Comparison of ENCODE assay signal across 8 cellular contexts in the genomic region with DNA sequence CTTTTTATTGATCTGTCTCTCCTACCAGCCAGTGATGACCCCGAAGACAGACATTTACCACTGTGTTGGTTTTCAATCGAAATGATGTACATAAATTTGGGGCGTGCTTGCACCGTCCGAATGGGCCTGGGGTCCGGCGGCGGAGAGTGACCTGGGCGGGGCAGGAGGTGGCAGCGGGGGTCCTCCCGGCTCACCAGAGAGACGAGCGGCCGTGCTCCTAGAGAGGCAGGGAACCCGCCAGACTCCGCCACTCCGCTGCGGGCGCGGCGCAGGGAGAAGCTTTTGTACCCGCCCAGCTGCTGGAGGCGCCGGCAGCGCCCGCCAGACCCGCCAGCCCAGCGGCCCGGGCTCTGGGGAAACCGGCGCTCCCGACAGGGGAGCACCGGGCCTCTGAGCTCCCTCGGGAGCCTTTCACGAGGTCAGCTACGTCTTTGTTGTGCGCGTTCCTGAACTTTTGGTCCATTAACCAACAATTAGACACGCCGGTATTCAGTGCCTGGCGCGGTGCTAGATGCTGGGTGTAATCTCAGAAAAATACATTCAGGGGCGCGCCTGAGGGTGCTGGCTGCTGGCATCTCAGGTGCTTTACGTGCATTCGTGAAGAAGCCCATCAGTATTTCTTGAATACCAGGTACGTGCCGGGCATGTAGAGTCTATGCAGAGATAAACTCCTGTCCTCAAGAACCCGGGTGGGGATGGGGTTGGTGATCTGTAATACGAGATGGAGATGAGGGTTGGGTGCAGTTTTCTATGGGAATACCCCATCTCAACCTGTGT. TPM values are rescaled to one million over a fixed set of nuclear protein-coding genes. Genes with fewer than 3 reads are reported as not detected.
DNase-seq lines count a peak whose midpoint lies in the region; ATAC-seq and TF ChIP-seq lines count a peak whose summit lies in the region.

A gene with protein sequence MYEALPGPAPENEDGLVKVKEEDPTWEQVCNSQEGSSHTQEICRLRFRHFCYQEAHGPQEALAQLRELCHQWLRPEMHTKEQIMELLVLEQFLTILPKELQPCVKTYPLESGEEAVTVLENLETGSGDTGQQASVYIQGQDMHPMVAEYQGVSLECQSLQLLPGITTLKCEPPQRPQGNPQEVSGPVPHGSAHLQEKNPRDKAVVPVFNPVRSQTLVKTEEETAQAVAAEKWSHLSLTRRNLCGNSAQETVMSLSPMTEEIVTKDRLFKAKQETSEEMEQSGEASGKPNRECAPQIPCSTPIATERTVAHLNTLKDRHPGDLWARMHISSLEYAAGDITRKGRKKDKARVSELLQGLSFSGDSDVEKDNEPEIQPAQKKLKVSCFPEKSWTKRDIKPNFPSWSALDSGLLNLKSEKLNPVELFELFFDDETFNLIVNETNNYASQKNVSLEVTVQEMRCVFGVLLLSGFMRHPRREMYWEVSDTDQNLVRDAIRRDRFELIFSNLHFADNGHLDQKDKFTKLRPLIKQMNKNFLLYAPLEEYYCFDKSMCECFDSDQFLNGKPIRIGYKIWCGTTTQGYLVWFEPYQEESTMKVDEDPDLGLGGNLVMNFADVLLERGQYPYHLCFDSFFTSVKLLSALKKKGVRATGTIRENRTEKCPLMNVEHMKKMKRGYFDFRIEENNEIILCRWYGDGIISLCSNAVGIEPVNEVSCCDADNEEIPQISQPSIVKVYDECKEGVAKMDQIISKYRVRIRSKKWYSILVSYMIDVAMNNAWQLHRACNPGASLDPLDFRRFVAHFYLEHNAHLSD (plus strand): TSS at position 285 of the 777 bp plus-strand sequence. CDS start 2,242 bp downstream, outside the sequence.

- TF ChIP-seq CTCF in CD14-positive monocyte (IDR thresholded peaks at IDR 0.05) = no peak

- peak within 1 kb of the TSS in 1 of 2 experiments; percentile 11 for H3K14ac ChIP-seq in mesenchymal stem cell (ENCODE audit: low read length in 2 of 2)

- H3K36me3 Mint-ChIP-seq in CD14-positive monocyte = peaks cover 13 to 16% of the 10 kb centered on the region in 2 donors

- peak within 1 kb of the TSS in 1 of 2 experiments; percentile 14 for H2BK12ac ChIP-seq in mesenchymal stem cell (ENCODE audit: low read length in 2 of 2)

- intact Hi-C loops in CD14-positive monocyte (cut with micrococcal nuclease) = no loop called here

- H2BK120ac ChIP-seq in mesenchymal stem cell (ENCODE audit: low read depth, low read length) = no peak within 1 kb of the TSS

- ATAC-seq in GM19324 (IDR thresholded peaks at IDR 0.05; ENCODE audit: low FRiP score, unreplicated experiment) (peak; percentile 87), HG03520 (IDR thresholded peaks at IDR 0.05; ENCODE audit: unreplicated experiment) (peak; percentile 78)

- H2BK5ac ChIP-seq in mesenchymal stem cell (ENCODE audit: low read depth, low read length, poor library complexity, severe bottlenecking) = no peak within 1 kb of the TSS

- peak within 1 kb of the TSS; percentile 87 for H2AFZ ChIP-seq in mesenchymal stem cell (ENCODE audit: low read depth, low read length)

- H3K79me1 ChIP-seq in mesenchymal stem cell (replicated peaks; ENCODE audit: low read length, poor library complexity, severe bottlenecking) = peaks cover 25% of the 10 kb centered on the region

- H3K18ac ChIP-seq in mesenchymal stem cell (ENCODE audit: low read depth in 1 of 2, low read length in 2 of 2) = peak within 1 kb of the TSS in 1 of 2 experiments; percentile 72

- H4K91ac ChIP-seq in mesenchymal stem cell (ENCODE audit: low read length) = no peak within 1 kb of the TSS

- peaks cover 12% of the 10 kb centered on the region for H3K4me1 Mint-ChIP-seq in CD14-positive monocyte

- peak within 1 kb of the TSS; percentile 19 for H2BK15ac ChIP-seq in mesenchymal stem cell (ENCODE audit: low read depth, poor library complexity, severe bottlenecking)

- DNase-seq in CD14-positive monocyte (ENCODE audit: low spot score) (no peak), NCI-H526 (lab: John Stamatoyannopoulos, UW) (peak; percentile 63 to 92), mesenchymal stem cell (peak; percentile 76)
- peak; percentile 10 to 25 for DNase-seq in activated CD8-positive, alpha-beta memory T cell treated with anti-CD3 and anti-CD28 coated beads for 1 hour (ENCODE audit: extremely low read depth in 1 of 2, low read depth in 1 of 2)
- peak; percentile 22 for DNase-seq in stimulated activated CD8-positive, alpha-beta memory T cell treated with anti-CD3 and anti-CD28 coated beads, Interleukin-15, amount 100 ng/mL, for 24 hours (ENCODE audit: low read depth)

- H3K4ac ChIP-seq in mesenchymal stem cell (ENCODE audit: low read depth in 1 of 2, low read length in 2 of 2) = peak within 1 kb of the TSS in 1 of 2 experiments; percentile 54

- H3K27me3 Mint-ChIP-seq in CD14-positive monocyte (ENCODE audit: low read depth in 3 of 3) = peaks cover 7 to 10% (median 9%) of the 10 kb centered on the region in 3 donors

- WGBS in mesenchymal stem cell = 1% methylated on average over 50 of the region's 50 CpGs

- H3K27ac ChIP-seq in mesenchymal stem cell (ENCODE audit: low read length, poor library complexity, severe bottlenecking) = no peak within 1 kb of the TSS

- H3K9me3 ChIP-seq in mesenchymal stem cell (ENCODE audit: control insufficient read depth, low read length) = no peaks in the 10 kb centered on the region

- peak within 1 kb of the TSS; percentile 74 to 92 for H3K4me3 Mint-ChIP-seq in CD14-positive monocyte

- H3K9ac ChIP-seq in mesenchymal stem cell (ENCODE audit: low read length) = peak within 1 kb of the TSS; percentile 91

- H3K4me3 ChIP-seq in mesenchymal stem cell (ENCODE audit: insufficient read depth in 1 of 2, low read depth in 1 of 2, low read length in 2 of 2) = peak within 1 kb of the TSS; percentile 68 to 95

- H3K23ac ChIP-seq in mesenchymal stem cell (ENCODE audit: low read length in 2 of 2) = no peak within 1 kb of the TSS

- H2AK5ac ChIP-seq in mesenchymal stem cell (ENCODE audit: low read length, severe bottlenecking) = no peak within 1 kb of the TSS

- no peaks in the 10 kb centered on the region for H3K27me3 ChIP-seq in mesenchymal stem cell (ENCODE audit: control insufficient read depth in 1 of 2, insufficient read depth in 1 of 2, low read length in 2 of 2)

- peaks cover 11 to 40% of the 10 kb centered on the region in 2 experiments for H3K36me3 ChIP-seq in mesenchymal stem cell (ENCODE audit: control insufficient read depth in 1 of 2, insufficient read depth in 2 of 2, low read depth in 1 of 2, low read length in 2 of 2)

- H3K4me1 ChIP-seq in mesenchymal stem cell (ENCODE audit: control insufficient read depth, insufficient read depth, low read depth, low read length) = peaks cover 2% of the 10 kb centered on the region

- H3K9me3 Mint-ChIP-seq in CD14-positive monocyte = peaks cover 4 to 7% (median 6%) of the 10 kb centered on the region in 7 donors

- peak within 1 kb of the TSS; percentile 55 for H4K8ac ChIP-seq in mesenchymal stem cell (ENCODE audit: low read length)

- in situ Hi-C loops in endometrial microvascular endothelial cells (cut with HindIII; ENCODE audit: inconsistent ontology term, low pct_unique_long_range_greater_than_20kb, low sequenced_read_pairs) = no loop called here

- no peak within 1 kb of the TSS for H3K27ac Mint-ChIP-seq in CD14-positive monocyte

- H3K4me2 ChIP-seq in mesenchymal stem cell (ENCODE audit: low read length, poor library complexity, severe bottlenecking) = peak within 1 kb of the TSS; percentile 90

RNA-seq across cellular contexts. Expression of the gene that starts here (rescaled TPM):
- under 1 TPM; 0.15 to 0.17 TPM for polyA plus RNA-seq in CD14-positive monocyte
- total RNA-seq in endometrial microvascular endothelial cells (ENCODE audit: inconsistent ontology term) = 11.9 TPM
- polyA plus RNA-seq in mesenchymal stem cell (2013, experiment 1 of 2) = 3.7 TPM
- 3.8 TPM for polyA plus RNA-seq in mesenchymal stem cell (2013, experiment 2 of 2)
